1 cellular context compared by ENCODE assay signal in genomic region chr1:36123357-36123756, GRCh38.
TF ChIP-seq lines count a peak whose summit lies in the region.

No MANE protein-coding gene starts in this region.

TF ChIP-seq in H1, 55 proteins besides CTCF, POLR2A, EP300 and RAD21:
- TF ChIP-seq CBX5 (IDR thresholded peaks at IDR 0.05; ENCODE audit: low read depth, low read length) (no peak), RNF2 (IDR thresholded peaks at IDR 0.05; ENCODE audit: borderline replicate concordance, low read depth, low read length, missing control alignments, poor library complexity, severe bottlenecking) (no peak), EGR1 (IDR thresholded peaks at IDR 0.05; ENCODE audit: borderline replicate concordance, low read depth, low read length) (no peak), GTF2F1 (IDR thresholded peaks at IDR 0.05; ENCODE audit: borderline replicate concordance, low read depth, low read length) (no peak), KDM5A (IDR thresholded peaks at IDR 0.05; ENCODE audit: low read length) (no peak)
